Comparison of ENCODE assay signal across 28 cellular contexts in the genomic region with DNA sequence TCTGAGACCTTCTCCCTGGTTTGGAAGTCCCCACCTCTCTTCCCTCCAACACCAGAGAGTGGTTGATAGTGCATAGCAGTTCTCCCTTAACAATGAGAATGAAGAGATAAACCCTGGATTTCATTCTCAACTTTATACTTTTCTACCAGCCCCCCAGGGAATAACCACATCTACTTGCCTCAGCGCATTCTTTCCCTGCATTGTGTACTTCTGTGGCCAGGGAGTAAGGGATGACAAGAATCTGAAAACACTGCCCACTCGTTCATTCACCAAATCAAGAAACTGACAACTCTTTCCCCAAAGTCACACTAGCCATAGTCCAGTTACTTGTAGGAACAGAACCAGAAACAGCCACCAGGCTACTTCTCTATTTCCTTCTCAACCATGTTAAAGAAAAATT. TPM values are rescaled to one million over a fixed set of nuclear protein-coding genes. Genes with fewer than 3 reads are reported as not detected.
DNase-seq lines count a peak whose midpoint lies in the region; ATAC-seq, FAIRE-seq and TF ChIP-seq lines count a peak whose summit lies in the region.
"Had no signal": no experiment of that assay in that cellular context is flagged by ENCODE, and none has a peak within 500 bp of the region (broad histone marks: within the 10 kb centered on the region; RNA-seq: fewer than 3 reads in every experiment).

No MANE protein-coding gene starts in this region.

- peaks cover 9% of the 10 kb centered on the region for H3K9me3 ChIP-seq in BLaER1
- no peaks in the 10 kb centered on the region for H3K9me3 ChIP-seq in IMR-90 (ENCODE audit: control insufficient read depth, insufficient read depth, low read length)
- H3K9me3 ChIP-seq in prostate gland = no peaks in the 10 kb centered on the region
- H3K9me3 ChIP-seq in PC-9 (ENCODE audit: insufficient read depth, low read depth) = 0 out of 2 replicates have a peak, but pooled peaks cover 4% of the 10 kb centered on the region
- H3K9me3 ChIP-seq: body of pancreas, heart left ventricle, sigmoid colon, SK-N-SH, uterus had no signal

- no peaks in the 10 kb centered on the region for H3K9me1 ChIP-seq in IMR-90 (ENCODE audit: insufficient read depth, low read length)

- H3F3A ChIP-seq in PC-9 (ENCODE audit: insufficient read depth, low read depth) = peaks cover 13% of the 10 kb centered on the region

- no peak overlapping the region for H3K14ac ChIP-seq in IMR-90 (replicated peaks; ENCODE audit: low read depth, low read length)

- FAIRE-seq in bronchial epithelial cell (lab: Jason Lieb, UNC) = no peak
- FAIRE-seq: RCC 7860 had no signal

- POLR2A ChIA-PET in IMR-90 (lab: Charles Lee; ENCODE audit: unreplicated experiment) = no interaction called here
- POLR2A ChIA-PET in PC-9 (lab: Charles Lee; ENCODE audit: unreplicated experiment) = no interaction called here

- no peak overlapping the region for H2AK9ac ChIP-seq in IMR-90 (replicated peaks; ENCODE audit: low read depth, low read length, poor library complexity)

- H2AFZ ChIP-seq in IMR-90 (replicated peaks; ENCODE audit: low read length, poor library complexity) (no peak overlapping the region), PC-9 (no peak overlapping the region)
- H2AFZ ChIP-seq: parathyroid adenoma had no signal

- no peak overlapping the region for H4K91ac ChIP-seq in IMR-90 (ENCODE audit: insufficient read depth, low read depth, low read length)

- no peak for ATAC-seq in IMR-90 (ENCODE audit: low read depth)
- ATAC-seq: body of pancreas; heart left ventricle; left colon; natural killer cell treated with Interleukin-12 subunit alpha and Interleukin-12 subunit beta and Interleukin-15 and Interleukin-18, amount 100 ng/mL, for 72 hours had no signal

- H3K27me3 ChIP-seq in BLaER1 (no peaks in the 10 kb centered on the region), IMR-90 (ENCODE audit: control insufficient read depth, insufficient read depth, low read length) (no peaks in the 10 kb centered on the region), bronchial epithelial cell (ENCODE audit: control insufficient read depth, insufficient read depth, low read length) (no peaks in the 10 kb centered on the region), prostate gland (replicated peaks; ENCODE audit: insufficient read depth) (no peaks in the 10 kb centered on the region), PC-9 (ENCODE audit: insufficient read depth, low read depth) (no peaks in the 10 kb centered on the region)
- H3K27me3 ChIP-seq: body of pancreas, sigmoid colon, uterus had no signal

- peaks cover 6% of the 10 kb centered on the region for H3K36me3 ChIP-seq in BLaER1
- H3K36me3 ChIP-seq in IMR-90 (ENCODE audit: control insufficient read depth, insufficient read depth, low read length) = no peaks in the 10 kb centered on the region
- H3K36me3 ChIP-seq in bronchial epithelial cell (ENCODE audit: control insufficient read depth, insufficient read depth, low read length) = no peaks in the 10 kb centered on the region
- no peaks in the 10 kb centered on the region for H3K36me3 ChIP-seq in prostate gland
- H3K36me3 ChIP-seq in PC-9 (ENCODE audit: low read depth) = no peaks in the 10 kb centered on the region
- H3K36me3 ChIP-seq: heart left ventricle, sigmoid colon, uterus, WERI-Rb-1 had no signal

- no peak overlapping the region for H4K5ac ChIP-seq in IMR-90 (ENCODE audit: low read depth, low read length)

- no peak for TF ChIP-seq POLR2A in IMR-90 (IDR thresholded peaks at IDR 0.05; ENCODE audit: low read depth, low read length)
- TF ChIP-seq POLR2A in prostate gland (IDR thresholded peaks at IDR 0.05) = no peak

- H2BK120ac ChIP-seq in IMR-90 (ENCODE audit: low read depth, low read length) = 0 out of 2 replicates have a peak overlapping the region, but pooled peaks have one; percentile 40

- H3K4me2 ChIP-seq in BLaER1 (peak overlapping the region; percentile 84), IMR-90 (ENCODE audit: low read depth, low read length) (no peak overlapping the region; the same call in 1 of the 2 replicates), PC-9 (no peak overlapping the region)
- H3K4me2 ChIP-seq: SK-N-SH had no signal

- H3K56ac ChIP-seq in IMR-90 (ENCODE audit: extremely low read depth, insufficient read depth, low read length) = no peak overlapping the region

- no peaks in the 10 kb centered on the region for H3K79me2 ChIP-seq in PC-9 (ENCODE audit: low read depth)
- H3K79me2 ChIP-seq: parathyroid adenoma had no signal

- WGBS in IMR-90 (ENCODE audit: extremely low coverage in 2 of 2, insufficient read length in 1 of 2), 2 experiments = 60% methylated on average over 1 of the region's 2 CpGs; no CpG with 5 or more reads in 1 of the 2 experiments
- WGBS in prostate gland = 72% methylated on average over 2 of the region's 2 CpGs

- no peaks in the 10 kb centered on the region for H3K9me2 ChIP-seq in PC-9 (ENCODE audit: insufficient read depth)
- H3K9me2 ChIP-seq: SK-N-SH had no signal

- H4K20me1 ChIP-seq in BLaER1 (no peaks in the 10 kb centered on the region), IMR-90 (ENCODE audit: insufficient read depth, low read length) (no peaks in the 10 kb centered on the region), PC-9 (ENCODE audit: insufficient read depth) (no peaks in the 10 kb centered on the region)

- no peak overlapping the region for H3K23ac ChIP-seq in IMR-90 (ENCODE audit: low read depth, low read length)

- no peak overlapping the region for H2AK5ac ChIP-seq in IMR-90 (ENCODE audit: low read depth, low read length)

- intact Hi-C loops in IMR-90 (cut with micrococcal nuclease) = no loop called here
- intact Hi-C loops in prostate gland (cut with DNase I) = no loop called here
- intact Hi-C loops in PC-9 (cut with micrococcal nuclease; ENCODE audit: unreplicated experiment) = loop anchor here (5.0 kb wide), 1 partner anchor 145 kb away; no protein-coding TSS in a partner anchor

- H2BK15ac ChIP-seq in IMR-90 (ENCODE audit: low read depth, low read length) = no peak overlapping the region

- in situ Hi-C loops in IMR-90 (cut with MboI; ENCODE audit: low sequenced_read_pairs) = no loop called here

- no peak overlapping the region for H2BK20ac ChIP-seq in IMR-90 (ENCODE audit: low read depth, low read length)

- H3K4me1 ChIP-seq in BLaER1 (peaks cover 63% of the 10 kb centered on the region), IMR-90 (ENCODE audit: control insufficient read depth, insufficient read depth, low read length) (peaks cover 3% of the 10 kb centered on the region; the same call in 1 of the 2 replicates), prostate gland (replicated peaks) (no peaks in the 10 kb centered on the region), PC-9 (replicated peaks; ENCODE audit: insufficient read depth) (peaks cover 23% of the 10 kb centered on the region)
- H3K4me1 ChIP-seq: body of pancreas, heart left ventricle, parathyroid adenoma, sigmoid colon, uterus had no signal

- no peaks in the 10 kb centered on the region for H3K79me1 ChIP-seq in IMR-90 (ENCODE audit: low read depth in 1 of 2, low read length in 2 of 2)

- H2BK5ac ChIP-seq in IMR-90 (ENCODE audit: low read depth, low read length, poor library complexity, severe bottlenecking) = no peak overlapping the region

- BruUV-seq in IMR-90 (replicated peaks; lab: Mats Ljungman, UMichigan) (no TSS peak), PC-9 (replicated peaks; lab: Mats Ljungman, UMichigan) (no TSS peak)

- no peak overlapping the region for H4K8ac ChIP-seq in IMR-90 (ENCODE audit: low read depth in 2 of 2, low read length in 2 of 2)

- H3K4ac ChIP-seq in IMR-90 (ENCODE audit: low read depth, low read length) = no peak overlapping the region

- H3K9ac ChIP-seq in BLaER1 = peak overlapping the region; percentile 4; the same call in 1 of the 2 replicates
- no peak overlapping the region for H3K9ac ChIP-seq in IMR-90 (ENCODE audit: low read depth, low read length)
- H3K9ac ChIP-seq: parathyroid adenoma, SK-N-SH had no signal

- TF ChIP-seq CTCF in IMR-90 (conservative IDR thresholded peaks at IDR 0.05; ENCODE audit: low read depth, low read length) = no peak
- TF ChIP-seq CTCF in bronchial epithelial cell (IDR thresholded peaks at IDR 0.05; ENCODE audit: insufficient read depth, low read length, severe bottlenecking) = no peak
- no peak for TF ChIP-seq CTCF in prostate gland (IDR thresholded peaks at IDR 0.05)
- no peak for TF ChIP-seq CTCF in PC-9 (conservative IDR thresholded peaks at IDR 0.05)

- H3K27ac ChIP-seq in BLaER1 (peak overlapping the region; percentile 94), IMR-90 (ENCODE audit: insufficient read depth, low read length) (no peak overlapping the region), prostate gland (no peak overlapping the region), PC-9 (no peak overlapping the region)
- H3K27ac ChIP-seq: body of pancreas, coronary artery, heart left ventricle, parathyroid adenoma, sigmoid colon, uterus, WERI-Rb-1 had no signal

- no peak overlapping the region for H3K18ac ChIP-seq in IMR-90 (ENCODE audit: low read depth, low read length)

- dilution Hi-C loops in IMR-90 (cut with HindIII; ENCODE audit: low sequenced_read_pairs, unreplicated experiment) = no loop called here

- DNase-seq in IMR-90 = peak; percentile 12
- peak; percentile 13 for DNase-seq in bronchial epithelial cell (ENCODE audit: low read depth)
- DNase-seq in myocyte (ENCODE audit: low read depth) = peak; percentile 8
- DNase-seq in prostate gland (ENCODE audit: low spot score) = no peak
- no peak for DNase-seq in glomerular visceral epithelial cell (ENCODE audit: extremely low spot score)
- no peak for DNase-seq in PC-9
- DNase-seq in central memory CD4-positive, alpha-beta T cell = no peak
- DNase-seq: ACHN; activated CD4-positive, alpha-beta T cell treated with anti-CD3 and anti-CD28 coated beads, Interleukin-2, amount 50 U/mL, for 1 hour; body of pancreas; CD4-positive, CD25-positive, alpha-beta regulatory T cell; DMS 273 treated with DMSO at 0.1 percent for 48 hours; GF-D8; heart left ventricle; HFFc6; left colon; NCI-H510A; NK-92 treated with Interleukin-12 subunit alpha and Interleukin-12 subunit beta, amount 100 ng/mL, for 24 hours; sigmoid colon; SK-N-SH; T-helper 2 cell; uterus; WERI-Rb-1 had no signal

- H3K4me3 ChIP-seq in BLaER1 (no peak overlapping the region), IMR-90 (ENCODE audit: insufficient read depth, low read depth, low read length) (no peak overlapping the region), bronchial epithelial cell (ENCODE audit: low read depth, low read length) (no peak overlapping the region), prostate gland (no peak overlapping the region), PC-9 (no peak overlapping the region)
- H3K4me3 ChIP-seq: body of pancreas, coronary artery, heart left ventricle, sigmoid colon, uterus had no signal

- CTCF ChIA-PET in IMR-90 (lab: Yijun Ruan, JAX) (no interaction called here), PC-9 (lab: Charles Lee) (no interaction called here)

- no peak for TF ChIP-seq RAD21 in IMR-90 (IDR thresholded peaks at IDR 0.05; ENCODE audit: low read length)

RNA-seq across cellular contexts. Expression of a gene that starts 46.0 kb away (rescaled TPM):
- total RNA-seq in IMR-90 (2012; rRNA removed) (141 and 189 TPM in 2 replicates), bronchial epithelial cell (67.0 and 89.5 TPM in 2 replicates), myocyte (63.2 and 67.2 TPM in 2 replicates), prostate gland (10 to 100 TPM; 74.5 to 98.5 TPM), PC-9 (2021) (102 and 112 TPM in 2 replicates)
- polyA plus RNA-seq in IMR-90 (2012; rRNA removed) = 51.6 and 63.3 TPM in 2 replicates
- 17.1 and 25.4 TPM in 2 replicates for polyA plus RNA-seq in IMR-90 (2012; cell fraction: cytosol; rRNA removed)
- polyA plus RNA-seq in IMR-90 (2012; cell fraction: nucleus; rRNA removed; ENCODE audit: low replicate concordance) = 18.8 and 130 TPM in 2 replicates
- polyA plus RNA-seq in myocyte (2012) = 46.4 TPM

Comparison
In these comparisons a context has a peak if more than half of its experiments do, and no peak if none do; other contexts are left out.
1. DNase-seq: peak in IMR-90 (single experiment), bronchial epithelial cell (single experiment) and myocyte (single experiment); none in prostate gland (single experiment), glomerular visceral epithelial cell (single experiment), PC-9 (0 of 2) and central memory CD4-positive, alpha-beta T cell (single experiment).